Comparison of ENCODE assay signal across 1 cellular context in genomic region chr6:37130704-37131103, GRCh38.
TF ChIP-seq lines count a peak whose summit lies in the region.

No MANE protein-coding gene starts in this region.

TF ChIP-seq in H1, 55 proteins besides CTCF, POLR2A, EP300 and RAD21:
- TF ChIP-seq TCF12 (IDR thresholded peaks at IDR 0.05; ENCODE audit: low read depth, low read length), result no peak
- no peak for TF ChIP-seq CHD1 (IDR thresholded peaks at IDR 0.05; ENCODE audit: low read depth, low read length)
- no peak for TF ChIP-seq GABPA (IDR thresholded peaks at IDR 0.05; ENCODE audit: borderline replicate concordance, insufficient read depth, low read length)
- no peak for TF ChIP-seq RXRA (IDR thresholded peaks at IDR 0.05; ENCODE audit: insufficient read depth, low read depth, low read length)
- TF ChIP-seq TEAD4 (IDR thresholded peaks at IDR 0.05; ENCODE audit: low read depth, low read length), result no peak
- no peak for TF ChIP-seq FOSL1 (IDR thresholded peaks at IDR 0.05; ENCODE audit: insufficient read depth, low read depth, low read length)
- TF ChIP-seq ASH2L (IDR thresholded peaks at IDR 0.05; ENCODE audit: low read length), result no peak
- TF ChIP-seq RBBP5 (IDR thresholded peaks at IDR 0.05; ENCODE audit: borderline replicate concordance, low read depth, low read length), result no peak
- TF ChIP-seq SP1 (IDR thresholded peaks at IDR 0.05; ENCODE audit: low read depth, low read length), result no peak
- TF ChIP-seq EGR1 (IDR thresholded peaks at IDR 0.05; ENCODE audit: borderline replicate concordance, low read depth, low read length), result no peak
- no peak for TF ChIP-seq GTF2F1 (IDR thresholded peaks at IDR 0.05; ENCODE audit: borderline replicate concordance, low read depth, low read length)
- TF ChIP-seq NANOG (IDR thresholded peaks at IDR 0.05; ENCODE audit: insufficient read depth, low read depth, low read length, poor library complexity, severe bottlenecking), result no peak
- no peak for TF ChIP-seq CBX8 (IDR thresholded peaks at IDR 0.05; ENCODE audit: borderline replicate concordance, low read depth, low read length)
- TF ChIP-seq SP2 (IDR thresholded peaks at IDR 0.05; ENCODE audit: low read length), result no peak
